In the genomic region with DNA sequence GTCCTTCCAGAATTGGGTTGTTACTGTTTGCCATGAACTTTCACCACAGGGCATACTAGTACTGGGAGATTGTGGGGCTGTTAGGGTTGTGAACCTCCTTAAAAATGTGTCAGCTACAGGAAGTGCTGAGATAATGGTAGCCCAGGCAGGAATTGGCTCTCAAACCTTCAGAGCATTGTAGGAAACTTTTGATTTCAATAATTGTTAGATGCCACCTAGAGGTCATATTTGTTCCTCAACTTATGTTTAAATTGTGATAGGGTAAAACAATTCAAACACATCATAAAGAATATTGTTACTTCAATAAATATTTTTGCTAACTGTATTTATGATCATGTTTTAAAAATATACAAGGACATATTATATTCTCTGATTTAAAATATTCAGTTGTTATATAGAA, we compare ENCODE assay signal across 17 cellular contexts.
DNase-seq lines count a peak whose midpoint lies in the region; ATAC-seq and TF ChIP-seq lines count a peak whose summit lies in the region.
"Had no signal": no experiment of that assay in that cellular context is flagged by ENCODE, and none has a peak within 500 bp of the region (broad histone marks: within the 10 kb centered on the region; RNA-seq: fewer than 3 reads in every experiment).

No MANE protein-coding gene starts in this region.

- H3K4me2 ChIP-seq in hepatocyte = no peak overlapping the region

- no peaks in the 10 kb centered on the region for H3K4me1 ChIP-seq in hepatocyte (ENCODE audit: insufficient read depth)
- H3K4me1 ChIP-seq: spleen had no signal

- no peak overlapping the region for H2AFZ ChIP-seq in hepatocyte

- no peaks in the 10 kb centered on the region for H3K36me3 ChIP-seq in hepatocyte (replicated peaks; ENCODE audit: insufficient read depth, low read depth)
- H3K36me3 ChIP-seq: spleen had no signal

- no peak for ATAC-seq in GM21825 (IDR thresholded peaks at IDR 0.05; ENCODE audit: unreplicated experiment)
- ATAC-seq: Right ventricle myocardium inferior had no signal

- no peaks in the 10 kb centered on the region for H3K79me2 ChIP-seq in hepatocyte

- no peaks in the 10 kb centered on the region for H3K9me3 ChIP-seq in hepatocyte (ENCODE audit: low read depth)

- H3K27me3 ChIP-seq in hepatocyte = no peaks in the 10 kb centered on the region
- H3K27me3 ChIP-seq: spleen had no signal

- TF ChIP-seq CTCF in hepatocyte (IDR thresholded peaks at IDR 0.05; ENCODE audit: poor library complexity) = peak; percentile 31

- no peaks in the 10 kb centered on the region for H4K20me1 ChIP-seq in hepatocyte (ENCODE audit: insufficient read depth, poor library complexity, severe bottlenecking)

- H3K9me2 ChIP-seq in hepatocyte (replicated peaks; ENCODE audit: insufficient read depth) = no peaks in the 10 kb centered on the region

- H3K4me3 ChIP-seq in hepatocyte = no peak overlapping the region
- H3K4me3 ChIP-seq: spleen had no signal

- no peak overlapping the region for H3K27ac ChIP-seq in hepatocyte
- H3K27ac ChIP-seq: spleen had no signal

- peak; percentile 48 for DNase-seq in D341Med (ENCODE audit: low spot score)
- DNase-seq in HT-29 (ENCODE audit: low spot score) = peak; percentile 36
- peak; percentile 40 for DNase-seq in RKO (ENCODE audit: low spot score)
- DNase-seq in hepatocyte (ENCODE audit: low spot score) = no peak
- no peak for DNase-seq in retina
- DNase-seq in activated T-cell treated with anti-CD3 and anti-CD28 coated beads for 4 hours = no peak
- DNase-seq: activated CD8-positive, alpha-beta memory T cell treated with anti-CD3 and anti-CD28 coated beads for 24 hours; activated gamma-delta T cell; foreskin melanocyte; immature natural killer cell; NCI-H1930; nucleus accumbens; spleen; substantia nigra; T1000 had no signal

Comparison
In these comparisons a context has a peak if more than half of its experiments do, and no peak if none do; other contexts are left out.
1. DNase-seq: peak in D341Med (single experiment), HT-29 (single experiment) and RKO (single experiment); none in hepatocyte (single experiment), retina (single experiment) and activated T-cell treated with anti-CD3 and anti-CD28 coated beads for 4 hours (single experiment).